Comparison of ENCODE assay signal across 8 cellular contexts in genomic region chr1:229507502-229507901, GRCh38. TPM values are rescaled to one million over a fixed set of nuclear protein-coding genes. Genes with fewer than 3 reads are reported as not detected.
A peak's percentile ranks its signal among the peaks of the same experiment; 100 is the strongest.
DNase-seq lines count a peak whose midpoint lies in the region; ATAC-seq and TF ChIP-seq lines count a peak whose summit lies in the region.

No MANE protein-coding gene starts in this region.

- H3K4me1 Mint-ChIP-seq in IgD-negative memory B cell (peaks cover 12 to 18% (median 17%) of the 10 kb centered on the region in 3 donors), neural progenitor cell (peaks cover 19% of the 10 kb centered on the region)

- H3K36me3 Mint-ChIP-seq in IgD-negative memory B cell (no peaks in the 10 kb centered on the region), neural progenitor cell (no peaks in the 10 kb centered on the region)

- H4K20me1 ChIP-seq in neural progenitor cell (ENCODE audit: low read depth): no peaks in the 10 kb centered on the region

- H3K4me3 Mint-ChIP-seq in IgD-negative memory B cell: peak overlapping the region; percentile 90 to 95 (median 94)
- H3K4me3 Mint-ChIP-seq in neural progenitor cell: peak overlapping the region; percentile 95

- peak overlapping the region; percentile 93 for H3K27ac ChIP-seq in duodenal mucosa (ENCODE audit: low read depth, low read length)
- peak overlapping the region; percentile 97 for H3K27ac ChIP-seq in neural progenitor cell

- peak; percentile 5 for ATAC-seq in GM19397 (IDR thresholded peaks at IDR 0.05; ENCODE audit: unreplicated experiment)
- ATAC-seq in esophagus mucosa: no peak
- ATAC-seq in GM21786 (IDR thresholded peaks at IDR 0.05; ENCODE audit: unreplicated experiment): no peak

- H3K4me3 ChIP-seq in duodenal mucosa (ENCODE audit: low read depth in 1 of 2, low read length in 2 of 2): peak overlapping the region; percentile 84 to 89
- H3K4me3 ChIP-seq in neural progenitor cell: peak overlapping the region; percentile 83

- H3K36me3 ChIP-seq in duodenal mucosa (ENCODE audit: control insufficient read depth in 1 of 2, insufficient read depth in 2 of 2, low read length in 2 of 2) (peaks cover 0 to 11% of the 10 kb centered on the region in 2 donors), neural progenitor cell (no peaks in the 10 kb centered on the region)

- H3K27ac Mint-ChIP-seq in IgD-negative memory B cell (peak overlapping the region; percentile 85 to 99 (median 98)), neural progenitor cell (peak overlapping the region; percentile 69)

- DNase-seq in neural progenitor cell (ENCODE audit: low spot score) (no peak), germinal center (ENCODE audit: low spot score) (no peak), mesenteric fat pad (ENCODE audit: low spot score) (no peak)

- H3K27me3 Mint-ChIP-seq in IgD-negative memory B cell (no peaks in the 10 kb centered on the region), neural progenitor cell (ENCODE audit: insufficient read depth, low read depth) (peaks cover 4% of the 10 kb centered on the region)

- no peaks in the 10 kb centered on the region for H3K9me3 Mint-ChIP-seq in IgD-negative memory B cell
- H3K9me3 Mint-ChIP-seq in neural progenitor cell: no peaks in the 10 kb centered on the region

- TF ChIP-seq CTCF in neural progenitor cell (IDR thresholded peaks at IDR 0.05): no peak

- H3K9ac ChIP-seq in duodenal mucosa (ENCODE audit: low read depth in 1 of 2, low read length in 2 of 2): peak overlapping the region; percentile 94 to 95
- peak overlapping the region; percentile 97 for H3K9ac ChIP-seq in neural progenitor cell

- H3K4me1 ChIP-seq in duodenal mucosa (ENCODE audit: control insufficient read depth in 1 of 2, insufficient read depth in 2 of 2, low read length in 2 of 2): peaks cover 14 to 15% of the 10 kb centered on the region in 2 donors
- H3K4me1 ChIP-seq in neural progenitor cell: peaks cover 9% of the 10 kb centered on the region

- H3K9me3 ChIP-seq in duodenal mucosa (ENCODE audit: control insufficient read depth in 1 of 2, low read length in 2 of 2): no peaks in the 10 kb centered on the region
- no peaks in the 10 kb centered on the region for H3K9me3 ChIP-seq in neural progenitor cell (ENCODE audit: low read depth)

- H3F3A ChIP-seq in neural progenitor cell (ENCODE audit: low read depth): peaks cover 6% of the 10 kb centered on the region

- H3K27me3 ChIP-seq in duodenal mucosa (ENCODE audit: control insufficient read depth in 1 of 2, insufficient read depth in 2 of 2, low read length in 2 of 2) (no peaks in the 10 kb centered on the region), neural progenitor cell (no peaks in the 10 kb centered on the region)

- peak overlapping the region; percentile 74 for H2AFZ ChIP-seq in neural progenitor cell (replicated peaks)

- H3K4me2 ChIP-seq in neural progenitor cell: peak overlapping the region; percentile 93

- H3K79me2 ChIP-seq in neural progenitor cell (ENCODE audit: low read depth): peaks cover 50% of the 10 kb centered on the region

RNA-seq across cellular contexts. Expression of gene NUP133, which starts 0.6 kb away (rescaled TPM):
- 16.3 TPM for polyA plus RNA-seq in IgD-negative memory B cell
- total RNA-seq in neural progenitor cell (ENCODE audit: low replicate concordance) (65.3 and 89.3 TPM in 2 replicates), esophagus mucosa (23.3 TPM), mesenteric fat pad (27.9 TPM)

RNA-seq across cellular contexts. Expression of gene ABCB10, which starts 51.0 kb away (rescaled TPM):
- polyA plus RNA-seq in IgD-negative memory B cell: 3.9 TPM
- total RNA-seq in neural progenitor cell (ENCODE audit: low replicate concordance) (11.6 and 11.9 TPM in 2 replicates), esophagus mucosa (11.3 TPM), mesenteric fat pad (15.1 TPM)
